In the genomic region with DNA sequence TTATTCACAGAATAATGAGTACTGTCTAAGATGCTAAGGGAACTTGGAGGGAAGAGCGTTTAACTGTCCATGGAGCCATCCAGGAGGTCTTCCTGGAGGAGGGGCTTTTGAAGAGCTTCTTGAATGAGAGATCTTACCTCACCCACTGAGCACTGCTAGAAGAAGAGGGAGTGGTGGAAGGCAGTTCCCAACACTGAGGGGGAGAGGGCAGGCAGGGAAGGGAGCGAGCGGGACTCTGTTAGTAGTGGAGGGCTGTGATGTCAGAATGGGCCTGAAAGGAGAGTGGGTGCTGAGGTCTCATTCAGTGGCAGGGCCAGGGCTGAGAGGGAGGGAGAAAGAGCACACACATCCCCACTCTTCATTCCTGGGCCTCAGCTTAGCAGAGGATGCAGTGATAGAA, we compare ENCODE assay signal across 14 cellular contexts.
A peak's percentile ranks its signal among the peaks of the same experiment; 100 is the strongest.
DNase-seq lines count a peak whose midpoint lies in the region; ATAC-seq, FAIRE-seq and TF ChIP-seq lines count a peak whose summit lies in the region.
"Had no signal": no experiment of that assay in that cellular context is flagged by ENCODE, and none has a peak within 500 bp of the region (broad histone marks: within the 10 kb centered on the region; RNA-seq: fewer than 3 reads in every experiment).

No MANE protein-coding gene starts in this region.

- H4K20me1 ChIP-seq in BLaER1 treated with 17β-estradiol and CSF1 and Interleukin-3, amounts not matched to agents 10 nM and 100 nM = peaks cover 44 to 78% (median 66%) of the 10 kb centered on the region in 11 experiments; a peak in 21 of 22 replicates

- H3K36me3 ChIP-seq in BLaER1 treated with 17β-estradiol and CSF1 and Interleukin-3, amounts not matched to agents 10 nM and 100 nM = peaks cover 15 to 84% (median 56%) of the 10 kb centered on the region in 11 experiments; a peak in 21 of 22 replicates
- no peaks in the 10 kb centered on the region for H3K36me3 ChIP-seq in CD8-positive, alpha-beta memory T cell (ENCODE audit: insufficient read depth, low read length)
- H3K36me3 ChIP-seq: left lung had no signal

- H3K36me3 Mint-ChIP-seq in CD8-positive, alpha-beta memory T cell = peaks cover 0 to 22% (median 2%) of the 10 kb centered on the region in 3 donors
- H3K36me3 Mint-ChIP-seq in activated naive CD8-positive, alpha-beta T cell treated with anti-CD3 and anti-CD28 coated beads, Interleukin-2, amount 50 U/mL, for 24 hours (ENCODE audit: low read depth) = peaks cover 44% of the 10 kb centered on the region
- H3K36me3 Mint-ChIP-seq in natural killer cell = no peaks in the 10 kb centered on the region
- peaks cover 29% of the 10 kb centered on the region for H3K36me3 Mint-ChIP-seq in activated CD8-positive, alpha-beta memory T cell treated with anti-CD3 and anti-CD28 coated beads, Interleukin-2, amount 10 ng/mL, durations not matched to agents 7 days and 5 days

- no peak overlapping the region for H3K4me3 ChIP-seq in BLaER1 treated with 17β-estradiol and CSF1 and Interleukin-3, amounts not matched to agents 10 nM and 100 nM
- H3K4me3 ChIP-seq in CD8-positive, alpha-beta memory T cell (ENCODE audit: low read length) = no peak overlapping the region
- H3K4me3 ChIP-seq: left lung had no signal

- CTCF ChIA-PET in CD8-positive, alpha-beta memory T cell (lab: Charles Lee) = no interaction called here
- CTCF ChIA-PET in activated CD8-positive, alpha-beta memory T cell treated with anti-CD3 and anti-CD28 coated beads, Interleukin-2, amount 10 ng/mL, durations not matched to agents 7 days and 5 days (lab: Charles Lee) = interaction anchor here (0.8 to 1.5 kb wide), 2 partner anchors 25 to 56 kb away, joined by 3 read pairs; no protein-coding TSS in a partner anchor

- H3K4me1 ChIP-seq in BLaER1 treated with 17β-estradiol and CSF1 and Interleukin-3, amounts not matched to agents 10 nM and 100 nM = peaks cover 0 to 39% (median 13%) of the 10 kb centered on the region in 10 experiments; a peak in 15 of 20 replicates
- peaks cover 84% of the 10 kb centered on the region for H3K4me1 ChIP-seq in CD8-positive, alpha-beta memory T cell (ENCODE audit: insufficient read depth, low read length)

- H3K4me3 Mint-ChIP-seq in CD8-positive, alpha-beta memory T cell = peak overlapping the region in 6 of 7 donors; percentile 9 to 86 (median 48)
- peak overlapping the region; percentile 34 for H3K4me3 Mint-ChIP-seq in activated naive CD8-positive, alpha-beta T cell treated with anti-CD3 and anti-CD28 coated beads, Interleukin-2, amount 50 U/mL, for 24 hours
- H3K4me3 Mint-ChIP-seq in natural killer cell = peak overlapping the region; percentile 14
- no peak overlapping the region for H3K4me3 Mint-ChIP-seq in activated CD8-positive, alpha-beta memory T cell treated with anti-CD3 and anti-CD28 coated beads, Interleukin-2, amount 10 ng/mL, durations not matched to agents 7 days and 5 days
- H3K4me3 Mint-ChIP-seq: endodermal cell had no signal

- H3K9me3 Mint-ChIP-seq in CD8-positive, alpha-beta memory T cell = no peaks in the 10 kb centered on the region
- peaks cover 6% of the 10 kb centered on the region for H3K9me3 Mint-ChIP-seq in activated naive CD8-positive, alpha-beta T cell treated with anti-CD3 and anti-CD28 coated beads, Interleukin-2, amount 50 U/mL, for 24 hours
- no peaks in the 10 kb centered on the region for H3K9me3 Mint-ChIP-seq in natural killer cell
- H3K9me3 Mint-ChIP-seq in activated CD8-positive, alpha-beta memory T cell treated with anti-CD3 and anti-CD28 coated beads, Interleukin-2, amount 10 ng/mL, durations not matched to agents 7 days and 5 days (ENCODE audit: low read depth) = no peaks in the 10 kb centered on the region
- H3K9me3 Mint-ChIP-seq: endodermal cell had no signal

- POLR2A ChIA-PET in CD8-positive, alpha-beta memory T cell (lab: Charles Lee) = no interaction called here

- FAIRE-seq in H54 (lab: Jason Lieb, UNC) = no peak

- no peak for TF ChIP-seq CTCF in natural killer cell (IDR thresholded peaks at IDR 0.05)

- no peaks in the 10 kb centered on the region for H3K27me3 ChIP-seq in BLaER1 treated with 17β-estradiol and CSF1 and Interleukin-3, amounts not matched to agents 10 nM and 100 nM
- no peaks in the 10 kb centered on the region for H3K27me3 ChIP-seq in CD8-positive, alpha-beta memory T cell (ENCODE audit: insufficient read depth, low read length, poor library complexity, severe bottlenecking)
- H3K27me3 ChIP-seq: left lung had no signal

- 0 out of 22 replicates have a peak overlapping the region, but pooled peaks of 1 of the 11 experiments have one; percentile 9 for H3K9ac ChIP-seq in BLaER1 treated with 17β-estradiol and CSF1 and Interleukin-3, amounts not matched to agents 10 nM and 100 nM

- TF ChIP-seq POLR2A in H54 (IDR thresholded peaks at IDR 0.05; ENCODE audit: low read depth, low read length) = no peak

- H3K4me2 ChIP-seq in BLaER1 treated with 17β-estradiol and CSF1 and Interleukin-3, amounts not matched to agents 10 nM and 100 nM = peak overlapping the region in 3 of 11 experiments; percentile 7 to 17 (median 16); a peak in 3 of 22 replicates

- ATAC-seq in activated naive CD8-positive, alpha-beta T cell treated with anti-CD3 and anti-CD28 coated beads, Interleukin-2, amount 50 U/mL, for 24 hours = no peak
- no peak for ATAC-seq in natural killer cell
- ATAC-seq in activated CD8-positive, alpha-beta memory T cell treated with anti-CD3 and anti-CD28 coated beads, Interleukin-2, amount 10 ng/mL, durations not matched to agents 7 days and 5 days = no peak
- ATAC-seq: left lung had no signal

- peaks cover 0 to 31% (median 16%) of the 10 kb centered on the region in 11 experiments; a peak in 13 of 22 replicates for H3K9me3 ChIP-seq in BLaER1 treated with 17β-estradiol and CSF1 and Interleukin-3, amounts not matched to agents 10 nM and 100 nM (replicated peaks in 1 of 11)
- no peaks in the 10 kb centered on the region for H3K9me3 ChIP-seq in CD8-positive, alpha-beta memory T cell (ENCODE audit: low read length)
- H3K9me3 ChIP-seq: left lung had no signal

- peaks cover 87 to 98% (median 96%) of the 10 kb centered on the region in 3 donors for H3K4me1 Mint-ChIP-seq in CD8-positive, alpha-beta memory T cell
- peaks cover 96% of the 10 kb centered on the region for H3K4me1 Mint-ChIP-seq in activated naive CD8-positive, alpha-beta T cell treated with anti-CD3 and anti-CD28 coated beads, Interleukin-2, amount 50 U/mL, for 24 hours
- peaks cover 66 to 75% of the 10 kb centered on the region in 2 donors for H3K4me1 Mint-ChIP-seq in natural killer cell
- peaks cover 61% of the 10 kb centered on the region for H3K4me1 Mint-ChIP-seq in activated CD8-positive, alpha-beta memory T cell treated with anti-CD3 and anti-CD28 coated beads, Interleukin-2, amount 10 ng/mL, durations not matched to agents 7 days and 5 days

- peak overlapping the region; percentile 35 to 93 (median 80) for H3K27ac Mint-ChIP-seq in CD8-positive, alpha-beta memory T cell
- H3K27ac Mint-ChIP-seq in activated naive CD8-positive, alpha-beta T cell treated with anti-CD3 and anti-CD28 coated beads, Interleukin-2, amount 50 U/mL, for 24 hours = peak overlapping the region; percentile 94
- peak overlapping the region; percentile 19 to 80 for H3K27ac Mint-ChIP-seq in natural killer cell
- H3K27ac Mint-ChIP-seq in activated CD8-positive, alpha-beta memory T cell treated with anti-CD3 and anti-CD28 coated beads, Interleukin-2, amount 10 ng/mL, durations not matched to agents 7 days and 5 days = no peak overlapping the region
- H3K27ac Mint-ChIP-seq: endodermal cell had no signal

- DNase-seq in CD8-positive, alpha-beta memory T cell = no peak
- DNase-seq in activated naive CD8-positive, alpha-beta T cell treated with anti-CD3 and anti-CD28 coated beads, Interleukin-2, amount 50 U/mL, for 24 hours = no peak
- no peak for DNase-seq in natural killer cell
- no peak for DNase-seq in activated CD8-positive, alpha-beta memory T cell treated with anti-CD3 and anti-CD28 coated beads, Interleukin-2, amount 10 ng/mL, durations not matched to agents 7 days and 5 days
- DNase-seq in H54 (ENCODE audit: insufficient read length, low spot score) = no peak
- no peak for DNase-seq in superior temporal gyrus (ENCODE audit: extremely low spot score)
- DNase-seq: C1 segment of cervical spinal cord, cerebellar nuclear complex, endodermal cell, left lung, NCI-H1694 treated with DMSO at 0.1 percent for 48 hours, NCI-H510A treated with DMSO at 0.1 percent for 48 hours, Right ventricle myocardium superior had no signal

- H3K27me3 Mint-ChIP-seq in CD8-positive, alpha-beta memory T cell = no peaks in the 10 kb centered on the region
- no peaks in the 10 kb centered on the region for H3K27me3 Mint-ChIP-seq in activated naive CD8-positive, alpha-beta T cell treated with anti-CD3 and anti-CD28 coated beads, Interleukin-2, amount 50 U/mL, for 24 hours
- no peaks in the 10 kb centered on the region for H3K27me3 Mint-ChIP-seq in natural killer cell (ENCODE audit: low read depth in 2 of 2)
- no peaks in the 10 kb centered on the region for H3K27me3 Mint-ChIP-seq in activated CD8-positive, alpha-beta memory T cell treated with anti-CD3 and anti-CD28 coated beads, Interleukin-2, amount 10 ng/mL, durations not matched to agents 7 days and 5 days

- H3K27ac ChIP-seq in BLaER1 treated with 17β-estradiol and CSF1 and Interleukin-3, amounts not matched to agents 10 nM and 100 nM = peak overlapping the region in 7 of 11 experiments; percentile 1 to 47 (median 14); a peak in 6 of 22 replicates
- H3K27ac ChIP-seq in CD8-positive, alpha-beta memory T cell (ENCODE audit: low read depth, low read length) = no peak overlapping the region
- H3K27ac ChIP-seq: left lung had no signal

- intact Hi-C loops in natural killer cell (cut with micrococcal nuclease) = no loop called here
